18 cellular contexts compared by ENCODE assay signal in genomic region chr19:38298841-38299680, GRCh38. TPM values are rescaled to one million over a fixed set of nuclear protein-coding genes. Genes with fewer than 3 reads are reported as not detected.
DNase-seq lines count a peak whose midpoint lies in the region; ATAC-seq and TF ChIP-seq lines count a peak whose summit lies in the region.
"Had no signal": no experiment of that assay in that cellular context is flagged by ENCODE, and none has a peak within 500 bp of the region (broad histone marks: within the 10 kb centered on the region; RNA-seq: fewer than 3 reads in every experiment).

No MANE protein-coding gene starts in this region.

- no peaks in the 10 kb centered on the region for H3K27me3 ChIP-seq in brain microvascular endothelial cell (replicated peaks)
- H3K27me3 ChIP-seq: heart left ventricle had no signal

- no peak for TF ChIP-seq CTCF in activated CD8-positive, alpha-beta T cell treated with anti-CD3 and anti-CD28 coated beads for 36 hours (IDR thresholded peaks at IDR 0.05)
- TF ChIP-seq CTCF in brain microvascular endothelial cell (IDR thresholded peaks at IDR 0.05; ENCODE audit: low read depth, low read length, missing control alignments), result no peak

- H3K36me3 ChIP-seq in mesodermal cell (ENCODE audit: control insufficient read depth, insufficient read depth, low read length) (no peaks in the 10 kb centered on the region), brain microvascular endothelial cell (replicated peaks) (no peaks in the 10 kb centered on the region)
- H3K36me3 ChIP-seq: heart left ventricle had no signal

- DNase-seq in A172 (ENCODE audit: low spot score), result peak; percentile 38
- peak; percentile 59 for DNase-seq in LHCN-M2 (ENCODE audit: low read depth)
- peak; percentile 55 for DNase-seq in brain pericyte (ENCODE audit: low read depth, low spot score)
- DNase-seq in activated CD8-positive, alpha-beta T cell treated with anti-CD3 and anti-CD28 coated beads for 36 hours, result no peak
- no peak for DNase-seq in stimulated activated CD8-positive, alpha-beta memory T cell treated with anti-CD3 and anti-CD28 coated beads, Interleukin-4, amount 100 ng/mL, for 48 hours
- DNase-seq in brain microvascular endothelial cell, result no peak
- DNase-seq: activated T-cell treated with anti-CD3 and anti-CD28 coated beads, Interleukin-2, amount 50 U/mL, for 48 hours; aorta; DMS153; effector memory CD8-positive, alpha-beta T cell; NCI-H2029; NK-92 treated with Interleukin-12 subunit alpha and Interleukin-12 subunit beta, amount 100 ng/mL, for 24 hours; nucleus accumbens; stimulated activated CD4-positive, alpha-beta T cell treated with anti-CD3 and anti-CD28 coated beads, Interleukin-15, amount 100 ng/mL, for 24 hours had no signal

- peak overlapping the region; percentile 71 for H3K27ac ChIP-seq in mesodermal cell (ENCODE audit: low read depth, low read length, severe bottlenecking)
- H3K27ac ChIP-seq in brain microvascular endothelial cell, result no peak overlapping the region

- H3K36me3 Mint-ChIP-seq in activated CD8-positive, alpha-beta T cell treated with anti-CD3 and anti-CD28 coated beads for 36 hours (ENCODE audit: low read depth), result no peaks in the 10 kb centered on the region

- H3K27ac Mint-ChIP-seq in activated CD8-positive, alpha-beta T cell treated with anti-CD3 and anti-CD28 coated beads for 36 hours, result no peak overlapping the region
- H3K27ac Mint-ChIP-seq: effector memory CD8-positive, alpha-beta T cell had no signal

- peaks cover 22% of the 10 kb centered on the region for H3K4me1 ChIP-seq in mesodermal cell (ENCODE audit: control insufficient read depth, insufficient read depth, low read length, poor library complexity, severe bottlenecking)

- H3K9me3 ChIP-seq in mesodermal cell (ENCODE audit: control insufficient read depth, low read length), result peaks cover 5% of the 10 kb centered on the region
- H3K9me3 ChIP-seq: heart left ventricle had no signal

- H3K4me3 Mint-ChIP-seq in activated CD8-positive, alpha-beta T cell treated with anti-CD3 and anti-CD28 coated beads for 36 hours, result no peak overlapping the region
- H3K4me3 Mint-ChIP-seq: effector memory CD8-positive, alpha-beta T cell had no signal

- 87% methylated on average over 10 of the region's 11 CpGs for WGBS in mesodermal cell (ENCODE audit: insufficient coverage in 2 of 2), 2 experiments

- H3K4me1 Mint-ChIP-seq in activated CD8-positive, alpha-beta T cell treated with anti-CD3 and anti-CD28 coated beads for 36 hours (ENCODE audit: low read depth), result no peaks in the 10 kb centered on the region

- in situ Hi-C loops in brain microvascular endothelial cell (cut with HindIII; ENCODE audit: low pct_ligation_motif_present, low sequenced_read_pairs), result no loop called here

- intact Hi-C loops in activated CD8-positive, alpha-beta T cell treated with anti-CD3 and anti-CD28 coated beads for 36 hours (cut with micrococcal nuclease), result no loop called here

- POLR2A ChIA-PET in activated CD8-positive, alpha-beta T cell treated with anti-CD3 and anti-CD28 coated beads for 36 hours (lab: Charles Lee), result interaction anchor here (0.5 kb wide), 1 partner anchor 606 kb away, joined by 3 read pairs; no protein-coding TSS in a partner anchor

- H3K27me3 Mint-ChIP-seq in activated CD8-positive, alpha-beta T cell treated with anti-CD3 and anti-CD28 coated beads for 36 hours, result no peaks in the 10 kb centered on the region
- H3K27me3 Mint-ChIP-seq: effector memory CD8-positive, alpha-beta T cell had no signal

- no peak for ATAC-seq in activated CD8-positive, alpha-beta T cell treated with anti-CD3 and anti-CD28 coated beads for 36 hours
- ATAC-seq in GM18511 (IDR thresholded peaks at IDR 0.05; ENCODE audit: unreplicated experiment), result no peak
- ATAC-seq: effector memory CD8-positive, alpha-beta T cell had no signal

- H3K9me3 Mint-ChIP-seq in activated CD8-positive, alpha-beta T cell treated with anti-CD3 and anti-CD28 coated beads for 36 hours, result no peaks in the 10 kb centered on the region
- H3K9me3 Mint-ChIP-seq: effector memory CD8-positive, alpha-beta T cell had no signal

- H3K4me3 ChIP-seq in mesodermal cell (ENCODE audit: extremely low read depth, insufficient read depth, low read length, poor library complexity, severe bottlenecking), result no peak overlapping the region
- no peak overlapping the region for H3K4me3 ChIP-seq in brain microvascular endothelial cell (ENCODE audit: low read depth, low read length)
- H3K4me3 ChIP-seq: heart left ventricle, lung had no signal

- CTCF ChIA-PET in activated CD8-positive, alpha-beta T cell treated with anti-CD3 and anti-CD28 coated beads for 36 hours (lab: Charles Lee), result interaction anchor here (0.9 kb wide), 1 partner anchor 55 kb away, joined by 4 read pairs; no protein-coding TSS in a partner anchor

RNA-seq across cellular contexts. Expression of gene C19orf33, which starts 5.0 kb away (rescaled TPM):
- total RNA-seq in A172 (2014; rRNA removed; shearing (Covaris generic)), result 220 and 316 TPM in 2 replicates
- total RNA-seq in LHCN-M2 (2014; rRNA removed), result 2.1 TPM in 1 of 2 replicates, not detected in the other
- polyA plus RNA-seq in LHCN-M2 (2012), result 9.0 TPM
- polyA plus RNA-seq in mesodermal cell (2013, experiment 1 of 2), result not detected
- not detected for polyA plus RNA-seq in mesodermal cell (2013, experiment 2 of 2)
- not detected for total RNA-seq in activated CD8-positive, alpha-beta T cell treated with anti-CD3 and anti-CD28 coated beads for 36 hours

RNA-seq across cellular contexts. Expression of gene YIF1B, which starts 16.7 kb away (rescaled TPM):
- total RNA-seq in A172 (2014; rRNA removed; shearing (Covaris generic)), result 98.8 and 110 TPM in 2 replicates
- total RNA-seq in LHCN-M2 (2014; rRNA removed), result 117 and 118 TPM in 2 replicates
- polyA plus RNA-seq in LHCN-M2 (2012), result 150 TPM
- 106 TPM for polyA plus RNA-seq in mesodermal cell (2013, experiment 1 of 2)
- polyA plus RNA-seq in mesodermal cell (2013, experiment 2 of 2), result 89.0 TPM
- 10 to 100 TPM; 75.6 to 79.0 TPM for total RNA-seq in activated CD8-positive, alpha-beta T cell treated with anti-CD3 and anti-CD28 coated beads for 36 hours

RNA-seq across cellular contexts. Expression of gene KCNK6, which starts 20.6 kb away (rescaled TPM):
- 0.17 and 0.57 TPM in 2 replicates for total RNA-seq in A172 (2014; rRNA removed; shearing (Covaris generic))
- total RNA-seq in LHCN-M2 (2014; rRNA removed), result 3.2 and 4.4 TPM in 2 replicates
- polyA plus RNA-seq in LHCN-M2 (2012), result 16.2 TPM
- 7.2 TPM for polyA plus RNA-seq in mesodermal cell (2013, experiment 1 of 2)
- polyA plus RNA-seq in mesodermal cell (2013, experiment 2 of 2), result 6.9 TPM
- 10 to 100 TPM; 10.3 to 11.9 TPM for total RNA-seq in activated CD8-positive, alpha-beta T cell treated with anti-CD3 and anti-CD28 coated beads for 36 hours

RNA-seq across cellular contexts. Expression of gene SPINT2, which starts 34.7 kb away (rescaled TPM):
- 0.41 and 0.60 TPM in 2 replicates for total RNA-seq in A172 (2014; rRNA removed; shearing (Covaris generic))
- total RNA-seq in LHCN-M2 (2014; rRNA removed), result 0.06 and 0.46 TPM in 2 replicates
- polyA plus RNA-seq in LHCN-M2 (2012), result 0.94 TPM
- 61.6 TPM for polyA plus RNA-seq in mesodermal cell (2013, experiment 1 of 2)
- 52.0 TPM for polyA plus RNA-seq in mesodermal cell (2013, experiment 2 of 2)
- total RNA-seq in activated CD8-positive, alpha-beta T cell treated with anti-CD3 and anti-CD28 coated beads for 36 hours, result 10 to 100 TPM; 56.2 to 68.4 TPM

RNA-seq across cellular contexts. Expression of gene CATSPERG, which starts 36.6 kb away (rescaled TPM):
- 1.5 TPM in 2 replicates for total RNA-seq in A172 (2014; rRNA removed; shearing (Covaris generic))
- total RNA-seq in LHCN-M2 (2014; rRNA removed), result 0.11 and 0.71 TPM in 2 replicates
- polyA plus RNA-seq in LHCN-M2 (2012), result 0.66 TPM
- 1.8 TPM for polyA plus RNA-seq in mesodermal cell (2013, experiment 1 of 2)
- polyA plus RNA-seq in mesodermal cell (2013, experiment 2 of 2), result 0.96 TPM
- total RNA-seq in activated CD8-positive, alpha-beta T cell treated with anti-CD3 and anti-CD28 coated beads for 36 hours, result 1 to 10 TPM; 3.4 to 5.8 TPM

Comparison
In these comparisons a context has a peak if more than half of its experiments do, and no peak if none do; other contexts are left out.
1. DNase-seq: peak in A172 (single experiment), LHCN-M2 (single experiment) and brain pericyte (single experiment); none in activated CD8-positive, alpha-beta T cell treated with anti-CD3 and anti-CD28 coated beads for 36 hours (single experiment), stimulated activated CD8-positive, alpha-beta memory T cell treated with anti-CD3 and anti-CD28 coated beads, Interleukin-4, amount 100 ng/mL, for 48 hours (single experiment) and brain microvascular endothelial cell (single experiment).
2. RNA of gene C19orf33, which starts 5.0 kb away (total RNA-seq): 220 to 316 TPM in A172; 2.1 TPM in LHCN-M2 and not detected in activated CD8-positive, alpha-beta T cell treated with anti-CD3 and anti-CD28 coated beads for 36 hours; every median in the first group is over 10 times any median in the second.